Comparison of ENCODE assay signal across 15 cellular contexts in the genomic region with DNA sequence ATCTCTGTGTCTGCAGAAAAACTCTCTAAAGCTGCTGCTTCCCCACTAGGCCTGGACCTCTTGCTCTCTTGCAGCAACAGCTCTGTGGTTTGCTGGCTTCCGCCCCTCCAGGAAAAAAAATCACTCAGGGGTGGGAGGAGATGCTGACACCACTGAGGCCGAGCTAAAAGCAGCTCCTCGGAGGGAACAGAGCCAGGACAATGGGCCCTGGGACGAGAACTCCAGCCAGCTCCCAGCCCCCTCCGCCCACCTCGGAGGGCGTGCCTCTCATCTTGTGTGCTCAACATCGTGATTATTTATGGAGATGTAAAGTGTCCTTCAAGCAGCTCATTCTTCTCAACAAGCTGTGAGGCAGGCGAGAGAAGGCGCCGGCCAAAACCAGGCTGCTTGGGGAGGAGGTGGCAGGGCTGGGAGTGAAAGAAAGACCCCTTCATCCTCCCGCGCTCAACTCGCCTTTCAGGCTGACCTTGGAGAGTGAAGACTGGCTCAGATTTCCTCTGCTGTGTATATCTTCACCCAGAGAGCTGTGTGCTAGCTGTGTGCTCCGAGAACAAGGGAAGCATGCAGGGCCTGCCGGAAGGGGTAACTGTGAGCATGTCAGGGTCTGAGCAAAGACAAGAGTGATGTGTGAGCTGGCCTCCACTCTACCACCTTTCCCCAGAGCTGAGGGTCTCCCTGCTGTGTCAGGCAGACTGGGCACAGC. TPM values are rescaled to one million over a fixed set of nuclear protein-coding genes. Genes with fewer than 3 reads are reported as not detected.
A peak's percentile ranks its signal among the peaks of the same experiment; 100 is the strongest.
DNase-seq lines count a peak whose midpoint lies in the region; ATAC-seq lines count a peak whose summit lies in the region.
"Had no signal": no experiment of that assay in that cellular context is flagged by ENCODE, and none has a peak within 500 bp of the region (broad histone marks: within the 10 kb centered on the region; RNA-seq: fewer than 3 reads in every experiment).

No MANE protein-coding gene starts in this region.

- peak overlapping the region; percentile 41 for H3K4me3 Mint-ChIP-seq in activated naive CD8-positive, alpha-beta T cell
- no peak overlapping the region for H3K4me3 Mint-ChIP-seq in activated naive CD8-positive, alpha-beta T cell treated with anti-CD3 and anti-CD28 coated beads for 36 hours
- peak overlapping the region; percentile 75 for H3K4me3 Mint-ChIP-seq in T-helper 1 cell treated with Interleukin-12 subunit alpha and Interleukin-12 subunit beta and Interleukin-4 antibody, amounts not matched to agents 30 μg/mL and 1 μg/mL, for 36 hours
- H3K4me3 Mint-ChIP-seq: memory B cell had no signal

- H3K4me1 ChIP-seq in SJCRH30: no peaks in the 10 kb centered on the region

- no peak for DNase-seq in activated naive CD8-positive, alpha-beta T cell treated with anti-CD3 and anti-CD28 coated beads for 36 hours
- DNase-seq in globus pallidus (ENCODE audit: low spot score) (peak; percentile 30), SJCRH30 (no peak), NCI-H1092 (lab: John Stamatoyannopoulos, UW) (no peak)
- DNase-seq: AML-193; effector memory CD4-positive, alpha-beta T cell; GDM1; NCI-H2029 treated with DMSO at 0.1 percent for 48 hours had no signal

- no peaks in the 10 kb centered on the region for H3K36me3 ChIP-seq in SJCRH30

- no peaks in the 10 kb centered on the region for H3K27me3 Mint-ChIP-seq in activated naive CD8-positive, alpha-beta T cell
- peaks cover 6% of the 10 kb centered on the region for H3K27me3 Mint-ChIP-seq in activated naive CD8-positive, alpha-beta T cell treated with anti-CD3 and anti-CD28 coated beads for 36 hours
- peaks cover 7% of the 10 kb centered on the region for H3K27me3 Mint-ChIP-seq in T-helper 1 cell treated with Interleukin-12 subunit alpha and Interleukin-12 subunit beta and Interleukin-4 antibody, amounts not matched to agents 30 μg/mL and 1 μg/mL, for 36 hours (ENCODE audit: low read depth)

- no peaks in the 10 kb centered on the region for H3K9me3 Mint-ChIP-seq in activated naive CD8-positive, alpha-beta T cell (ENCODE audit: low read depth)
- no peaks in the 10 kb centered on the region for H3K9me3 Mint-ChIP-seq in activated naive CD8-positive, alpha-beta T cell treated with anti-CD3 and anti-CD28 coated beads for 36 hours
- peaks cover 8% of the 10 kb centered on the region for H3K9me3 Mint-ChIP-seq in T-helper 1 cell treated with Interleukin-12 subunit alpha and Interleukin-12 subunit beta and Interleukin-4 antibody, amounts not matched to agents 30 μg/mL and 1 μg/mL, for 36 hours
- H3K9me3 Mint-ChIP-seq: memory B cell had no signal

- no peak for ATAC-seq in HG02642 (IDR thresholded peaks at IDR 0.05; ENCODE audit: poor library complexity, unreplicated experiment)
- ATAC-seq: Right ventricle myocardium inferior had no signal

- H3K36me3 Mint-ChIP-seq in activated naive CD8-positive, alpha-beta T cell: no peaks in the 10 kb centered on the region
- H3K36me3 Mint-ChIP-seq in activated naive CD8-positive, alpha-beta T cell treated with anti-CD3 and anti-CD28 coated beads for 36 hours: no peaks in the 10 kb centered on the region
- H3K36me3 Mint-ChIP-seq in T-helper 1 cell treated with Interleukin-12 subunit alpha and Interleukin-12 subunit beta and Interleukin-4 antibody, amounts not matched to agents 30 μg/mL and 1 μg/mL, for 36 hours (ENCODE audit: low read depth): peaks cover 6% of the 10 kb centered on the region
- H3K36me3 Mint-ChIP-seq: memory B cell had no signal

- H3K9me3 ChIP-seq in SJCRH30 (replicated peaks): no peaks in the 10 kb centered on the region

- H3K27me3 ChIP-seq in SJCRH30: no peaks in the 10 kb centered on the region

- H3K4me3 ChIP-seq in SJCRH30: no peak overlapping the region

- H3K27ac ChIP-seq in temporal lobe (ENCODE audit: low read depth, low read length): peak overlapping the region; percentile 2
- no peak overlapping the region for H3K27ac ChIP-seq in SJCRH30

- peaks cover 20% of the 10 kb centered on the region for H3K4me1 Mint-ChIP-seq in activated naive CD8-positive, alpha-beta T cell (ENCODE audit: low read depth)
- H3K4me1 Mint-ChIP-seq in activated naive CD8-positive, alpha-beta T cell treated with anti-CD3 and anti-CD28 coated beads for 36 hours: peaks cover 11% of the 10 kb centered on the region
- peaks cover 33% of the 10 kb centered on the region for H3K4me1 Mint-ChIP-seq in T-helper 1 cell treated with Interleukin-12 subunit alpha and Interleukin-12 subunit beta and Interleukin-4 antibody, amounts not matched to agents 30 μg/mL and 1 μg/mL, for 36 hours (ENCODE audit: low read depth)
- H3K4me1 Mint-ChIP-seq: memory B cell had no signal

- peak overlapping the region; percentile 13 for H3K27ac Mint-ChIP-seq in activated naive CD8-positive, alpha-beta T cell
- no peak overlapping the region for H3K27ac Mint-ChIP-seq in activated naive CD8-positive, alpha-beta T cell treated with anti-CD3 and anti-CD28 coated beads for 36 hours
- peak overlapping the region; percentile 70 for H3K27ac Mint-ChIP-seq in T-helper 1 cell treated with Interleukin-12 subunit alpha and Interleukin-12 subunit beta and Interleukin-4 antibody, amounts not matched to agents 30 μg/mL and 1 μg/mL, for 36 hours
- H3K27ac Mint-ChIP-seq: memory B cell had no signal

RNA-seq across cellular contexts. Expression of a gene that starts 53.6 kb away (rescaled TPM):
- total RNA-seq in activated naive CD8-positive, alpha-beta T cell treated with anti-CD3 and anti-CD28 coated beads for 36 hours: not detected
- total RNA-seq in temporal lobe: 17.9 TPM
- not detected in 2 replicates for total RNA-seq in SJCRH30 (2014; rRNA removed; shearing (Covaris generic))
- total RNA-seq: HT-29, Right ventricle myocardium inferior had no signal

Comparison
In these comparisons a context has a peak if more than half of its experiments do, and no peak if none do; other contexts are left out.
1. RNA of a gene that starts 53.6 kb away (total RNA-seq): 17.9 TPM in temporal lobe (single experiment); not detected in activated naive CD8-positive, alpha-beta T cell treated with anti-CD3 and anti-CD28 coated beads for 36 hours and not detected in SJCRH30; every median in the first group is over 10 times any median in the second.